1 cellular context compared by ENCODE assay signal in genomic region chr19:2237051-2237868, GRCh38.
A peak's percentile ranks its signal among the peaks of the same experiment; 100 is the strongest.
TF ChIP-seq lines count a peak whose summit lies in the region.

No MANE protein-coding gene starts in this region.

TF ChIP-seq in HepG2, 621 proteins besides CTCF, POLR2A, EP300 and RAD21 (continued from another document and continues in another):
- TF ChIP-seq ZNF784 (CRISPR knock-in tag; IDR thresholded peaks at IDR 0.05; ENCODE audit: borderline replicate concordance) (no peak; the same call in 1 of the 2 replicates), ADNP (CRISPR knock-in tag; IDR thresholded peaks at IDR 0.05) (peak; percentile 86), ZBTB4 (CRISPR knock-in tag; IDR thresholded peaks at IDR 0.05; ENCODE audit: borderline replicate concordance) (0 out of 2 replicates have a peak, but pooled peaks have one; percentile 25), ZFY (CRISPR knock-in tag; IDR thresholded peaks at IDR 0.05) (peak; percentile 52; the same call in 1 of the 2 replicates), TOE1 (CRISPR knock-in tag; IDR thresholded peaks at IDR 0.05) (0 out of 2 replicates have a peak, but pooled peaks have one; percentile 8), HMG20B (CRISPR knock-in tag; conservative IDR thresholded peaks at IDR 0.05) (no peak), AHDC1 (CRISPR knock-in tag; IDR thresholded peaks at IDR 0.05; ENCODE audit: borderline replicate concordance) (no peak), RCOR2 (CRISPR knock-in tag; IDR thresholded peaks at IDR 0.05) (no peak), AKAP8 (CRISPR knock-in tag; IDR thresholded peaks at IDR 0.05) (no peak), ZNF629 (CRISPR knock-in tag; conservative IDR thresholded peaks at IDR 0.05) (peak; percentile 43), ZNF710 (CRISPR knock-in tag; IDR thresholded peaks at IDR 0.05; ENCODE audit: borderline replicate concordance) (no peak), PRMT3 (CRISPR knock-in tag; IDR thresholded peaks at IDR 0.05; ENCODE audit: borderline replicate concordance, low read depth) (0 out of 2 replicates have a peak, but pooled peaks have one; percentile 1), ZEB1 (IDR thresholded peaks at IDR 0.05; ENCODE audit: insufficient replicate concordance, low read depth) (no peak), ZNF17 (CRISPR knock-in tag; IDR thresholded peaks at IDR 0.05) (0 out of 2 replicates have a peak, but pooled peaks have one; percentile 8)
- TF ChIP-seq, protein P1, sequence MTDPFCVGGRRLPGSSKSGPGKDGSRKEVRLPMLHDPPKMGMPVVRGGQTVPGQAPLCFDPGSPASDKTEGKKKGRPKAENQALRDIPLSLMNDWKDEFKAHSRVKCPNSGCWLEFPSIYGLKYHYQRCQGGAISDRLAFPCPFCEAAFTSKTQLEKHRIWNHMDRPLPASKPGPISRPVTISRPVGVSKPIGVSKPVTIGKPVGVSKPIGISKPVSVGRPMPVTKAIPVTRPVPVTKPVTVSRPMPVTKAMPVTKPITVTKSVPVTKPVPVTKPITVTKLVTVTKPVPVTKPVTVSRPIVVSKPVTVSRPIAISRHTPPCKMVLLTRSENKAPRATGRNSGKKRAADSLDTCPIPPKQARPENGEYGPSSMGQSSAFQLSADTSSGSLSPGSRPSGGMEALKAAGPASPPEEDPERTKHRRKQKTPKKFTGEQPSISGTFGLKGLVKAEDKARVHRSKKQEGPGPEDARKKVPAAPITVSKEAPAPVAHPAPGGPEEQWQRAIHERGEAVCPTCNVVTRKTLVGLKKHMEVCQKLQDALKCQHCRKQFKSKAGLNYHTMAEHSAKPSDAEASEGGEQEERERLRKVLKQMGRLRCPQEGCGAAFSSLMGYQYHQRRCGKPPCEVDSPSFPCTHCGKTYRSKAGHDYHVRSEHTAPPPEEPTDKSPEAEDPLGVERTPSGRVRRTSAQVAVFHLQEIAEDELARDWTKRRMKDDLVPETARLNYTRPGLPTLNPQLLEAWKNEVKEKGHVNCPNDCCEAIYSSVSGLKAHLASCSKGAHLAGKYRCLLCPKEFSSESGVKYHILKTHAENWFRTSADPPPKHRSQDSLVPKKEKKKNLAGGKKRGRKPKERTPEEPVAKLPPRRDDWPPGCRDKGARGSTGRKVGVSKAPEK (CRISPR knock-in tag; IDR thresholded peaks at IDR 0.05; ENCODE audit: borderline replicate concordance): no peak; the same call in 1 of the 2 replicates
- TF ChIP-seq, protein P2, sequence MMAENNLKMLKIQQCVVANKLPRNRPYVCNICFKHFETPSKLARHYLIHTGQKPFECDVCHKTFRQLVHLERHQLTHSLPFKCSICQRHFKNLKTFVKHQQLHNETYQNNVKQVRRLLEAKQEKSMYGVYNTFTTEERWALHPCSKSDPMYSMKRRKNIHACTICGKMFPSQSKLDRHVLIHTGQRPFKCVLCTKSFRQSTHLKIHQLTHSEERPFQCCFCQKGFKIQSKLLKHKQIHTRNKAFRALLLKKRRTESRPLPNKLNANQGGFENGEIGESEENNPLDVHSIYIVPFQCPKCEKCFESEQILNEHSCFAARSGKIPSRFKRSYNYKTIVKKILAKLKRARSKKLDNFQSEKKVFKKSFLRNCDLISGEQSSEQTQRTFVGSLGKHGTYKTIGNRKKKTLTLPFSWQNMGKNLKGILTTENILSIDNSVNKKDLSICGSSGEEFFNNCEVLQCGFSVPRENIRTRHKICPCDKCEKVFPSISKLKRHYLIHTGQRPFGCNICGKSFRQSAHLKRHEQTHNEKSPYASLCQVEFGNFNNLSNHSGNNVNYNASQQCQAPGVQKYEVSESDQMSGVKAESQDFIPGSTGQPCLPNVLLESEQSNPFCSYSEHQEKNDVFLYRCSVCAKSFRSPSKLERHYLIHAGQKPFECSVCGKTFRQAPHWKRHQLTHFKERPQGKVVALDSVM (CRISPR knock-in tag; IDR thresholded peaks at IDR 0.05): peak; percentile 97
- TF ChIP-seq, protein P3, sequence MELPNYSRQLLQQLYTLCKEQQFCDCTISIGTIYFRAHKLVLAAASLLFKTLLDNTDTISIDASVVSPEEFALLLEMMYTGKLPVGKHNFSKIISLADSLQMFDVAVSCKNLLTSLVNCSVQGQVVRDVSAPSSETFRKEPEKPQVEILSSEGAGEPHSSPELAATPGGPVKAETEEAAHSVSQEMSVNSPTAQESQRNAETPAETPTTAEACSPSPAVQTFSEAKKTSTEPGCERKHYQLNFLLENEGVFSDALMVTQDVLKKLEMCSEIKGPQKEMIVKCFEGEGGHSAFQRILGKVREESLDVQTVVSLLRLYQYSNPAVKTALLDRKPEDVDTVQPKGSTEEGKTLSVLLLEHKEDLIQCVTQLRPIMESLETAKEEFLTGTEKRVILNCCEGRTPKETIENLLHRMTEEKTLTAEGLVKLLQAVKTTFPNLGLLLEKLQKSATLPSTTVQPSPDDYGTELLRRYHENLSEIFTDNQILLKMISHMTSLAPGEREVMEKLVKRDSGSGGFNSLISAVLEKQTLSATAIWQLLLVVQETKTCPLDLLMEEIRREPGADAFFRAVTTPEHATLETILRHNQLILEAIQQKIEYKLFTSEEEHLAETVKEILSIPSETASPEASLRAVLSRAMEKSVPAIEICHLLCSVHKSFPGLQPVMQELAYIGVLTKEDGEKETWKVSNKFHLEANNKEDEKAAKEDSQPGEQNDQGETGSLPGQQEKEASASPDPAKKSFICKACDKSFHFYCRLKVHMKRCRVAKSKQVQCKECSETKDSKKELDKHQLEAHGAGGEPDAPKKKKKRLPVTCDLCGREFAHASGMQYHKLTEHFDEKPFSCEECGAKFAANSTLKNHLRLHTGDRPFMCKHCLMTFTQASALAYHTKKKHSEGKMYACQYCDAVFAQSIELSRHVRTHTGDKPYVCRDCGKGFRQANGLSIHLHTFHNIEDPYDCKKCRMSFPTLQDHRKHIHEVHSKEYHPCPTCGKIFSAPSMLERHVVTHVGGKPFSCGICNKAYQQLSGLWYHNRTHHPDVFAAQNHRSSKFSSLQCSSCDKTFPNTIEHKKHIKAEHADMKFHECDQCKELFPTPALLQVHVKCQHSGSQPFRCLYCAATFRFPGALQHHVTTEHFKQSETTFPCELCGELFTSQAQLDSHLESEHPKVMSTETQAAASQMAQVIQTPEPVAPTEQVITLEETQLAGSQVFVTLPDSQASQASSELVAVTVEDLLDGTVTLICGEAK (IDR thresholded peaks at IDR 0.05): no peak
- TF ChIP-seq, protein P3 (CRISPR knock-in tag; IDR thresholded peaks at IDR 0.05): no peak
- TF ChIP-seq, protein P4, sequence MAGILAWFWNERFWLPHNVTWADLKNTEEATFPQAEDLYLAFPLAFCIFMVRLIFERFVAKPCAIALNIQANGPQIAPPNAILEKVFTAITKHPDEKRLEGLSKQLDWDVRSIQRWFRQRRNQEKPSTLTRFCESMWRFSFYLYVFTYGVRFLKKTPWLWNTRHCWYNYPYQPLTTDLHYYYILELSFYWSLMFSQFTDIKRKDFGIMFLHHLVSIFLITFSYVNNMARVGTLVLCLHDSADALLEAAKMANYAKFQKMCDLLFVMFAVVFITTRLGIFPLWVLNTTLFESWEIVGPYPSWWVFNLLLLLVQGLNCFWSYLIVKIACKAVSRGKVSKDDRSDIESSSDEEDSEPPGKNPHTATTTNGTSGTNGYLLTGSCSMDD (CRISPR knock-in tag; IDR thresholded peaks at IDR 0.05): no peak
